ENCODE assay signal across 1 cellular context in genomic region chr1:200751717-200752116, GRCh38.
TF ChIP-seq lines count a peak whose summit lies in the region.

No MANE protein-coding gene starts in this region.

TF ChIP-seq in WTC11, 78 proteins besides CTCF, POLR2A, EP300 and RAD21 (continued from another document):
- TF ChIP-seq ZBTB43 (CRISPR knock-in tag; IDR thresholded peaks at IDR 0.05) = no peak
- no peak for TF ChIP-seq ZSCAN18 (CRISPR knock-in tag; IDR thresholded peaks at IDR 0.05)
- TF ChIP-seq TP53 (CRISPR knock-in tag; IDR thresholded peaks at IDR 0.05) = no peak
- TF ChIP-seq PREB (CRISPR knock-in tag; IDR thresholded peaks at IDR 0.05; ENCODE audit: borderline replicate concordance) = no peak
